8 cellular contexts compared by ENCODE assay signal in genomic region chr9:2158729-2159128, GRCh38.
A peak's percentile ranks its signal among the peaks of the same experiment; 100 is the strongest.
DNase-seq lines count a peak whose midpoint lies in the region; ATAC-seq, FAIRE-seq and TF ChIP-seq lines count a peak whose summit lies in the region.

No MANE protein-coding gene starts in this region.

- H3K4me3 Mint-ChIP-seq in GM23338 = peak overlapping the region; percentile 70
- peak overlapping the region; percentile 55 for H3K4me3 Mint-ChIP-seq in WTC11

- H3K27me3 ChIP-seq in GM23338 (ENCODE audit: insufficient read depth) = no peaks in the 10 kb centered on the region
- H3K27me3 ChIP-seq in right cardiac atrium (ENCODE audit: control insufficient read depth, insufficient read depth) = no peaks in the 10 kb centered on the region
- no peaks in the 10 kb centered on the region for H3K27me3 ChIP-seq in small intestine (ENCODE audit: control insufficient read depth in 2 of 2, insufficient read depth in 2 of 2, low read length in 2 of 2)

- peaks cover 6% of the 10 kb centered on the region; the same call in 1 of the 2 replicates for H3F3A ChIP-seq in GM23338 (replicated peaks; ENCODE audit: low read depth)

- H3K27ac ChIP-seq in GM23338 (ENCODE audit: low read depth) (peak overlapping the region; percentile 99), right cardiac atrium (ENCODE audit: low read length) (no peak overlapping the region), small intestine (ENCODE audit: low read depth in 1 of 2, low read length in 1 of 2) (peak overlapping the region in 1 of 2 donors; percentile 64)

- WGBS in right cardiac atrium = 9% methylated on average over 3 of the region's 3 CpGs
- 9 to 23% (median 17%) methylated on average over 3 of the region's 3 CpGs for WGBS in small intestine, 3 donors

- no peak for FAIRE-seq in small intestine (lab: Jason Lieb, UNC)

- H3K9me3 ChIP-seq in right cardiac atrium (ENCODE audit: control insufficient read depth, low read length) (no peaks in the 10 kb centered on the region), small intestine (ENCODE audit: control insufficient read depth, low read depth) (no peaks in the 10 kb centered on the region)

- POLR2A ChIA-PET in WTC11 (lab: Charles Lee) = no interaction called here

- H3K9me2 ChIP-seq in GM23338 (ENCODE audit: insufficient read depth) = 0 out of 2 replicates have a peak, but pooled peaks cover 7% of the 10 kb centered on the region

- no peaks in the 10 kb centered on the region for H4K20me1 ChIP-seq in GM23338 (replicated peaks; ENCODE audit: insufficient read depth)

- H3K4me2 ChIP-seq in GM23338 = peak overlapping the region; percentile 48

- H3K4me1 Mint-ChIP-seq in GM23338 (peaks cover 61% of the 10 kb centered on the region), WTC11 (peaks cover 64% of the 10 kb centered on the region)

- peaks cover 34% of the 10 kb centered on the region for H3K4me1 ChIP-seq in GM23338 (ENCODE audit: insufficient read depth)
- peaks cover 3% of the 10 kb centered on the region for H3K4me1 ChIP-seq in right cardiac atrium (ENCODE audit: control insufficient read depth, insufficient read depth, low read length)
- H3K4me1 ChIP-seq in small intestine (ENCODE audit: control insufficient read depth in 2 of 2, insufficient read depth in 1 of 2, low read depth in 1 of 2, low read length in 1 of 2) = peaks cover 2 to 12% of the 10 kb centered on the region in 2 donors

- H3K36me3 Mint-ChIP-seq in GM23338 (ENCODE audit: low read depth) = no peaks in the 10 kb centered on the region
- H3K36me3 Mint-ChIP-seq in WTC11 = no peaks in the 10 kb centered on the region

- intact Hi-C loops in right cardiac atrium (cut with DNase I) = no loop called here

- no peaks in the 10 kb centered on the region for H3K79me2 ChIP-seq in GM23338 (replicated peaks; ENCODE audit: insufficient read depth)

- H3K9me3 Mint-ChIP-seq in GM23338 = no peaks in the 10 kb centered on the region
- no peaks in the 10 kb centered on the region for H3K9me3 Mint-ChIP-seq in WTC11

- CTCF ChIA-PET in WTC11 (lab: Charles Lee) = interaction anchor here (1.0 to 1.5 kb wide), 5 partner anchors 11 to 701 kb away, joined by 3 to 6 read pairs (median 3); no protein-coding TSS in a partner anchor

- H2AFZ ChIP-seq in GM23338 = no peak overlapping the region

- peak; percentile 61 for ATAC-seq in GM23338
- peak; percentile 27 for ATAC-seq in WTC11
- no peak for ATAC-seq in right cardiac atrium

- TF ChIP-seq CTCF in GM23338 (conservative IDR thresholded peaks at IDR 0.05; ENCODE audit: low read depth in 2 of 2) (no peak), WTC11 (IDR thresholded peaks at IDR 0.05) (no peak)

- peak overlapping the region; percentile 27 for H3K4me3 ChIP-seq in GM23338
- H3K4me3 ChIP-seq in right cardiac atrium (ENCODE audit: low read length) = peak overlapping the region; percentile 97
- H3K4me3 ChIP-seq in small intestine (ENCODE audit: low read depth in 1 of 2, low read length in 2 of 2) = peak overlapping the region; percentile 19 to 53

- H3K27me3 Mint-ChIP-seq in GM23338 (ENCODE audit: insufficient read depth, low read depth, poor library complexity) (peaks cover 4% of the 10 kb centered on the region), WTC11 (ENCODE audit: low read depth) (no peaks in the 10 kb centered on the region)

- H3K27ac Mint-ChIP-seq in GM23338 (peak overlapping the region; percentile 98), WTC11 (peak overlapping the region; percentile 99)

- DNase-seq in GM23338 (ENCODE audit: low spot score) (peak; percentile 56), WTC11 (ENCODE audit: low spot score) (no peak), right cardiac atrium (no peak), small intestine (no peak), amygdala (lab: John Stamatoyannopoulos, UW) (no peak), D341Med (ENCODE audit: low spot score) (no peak), NCI-H1048 (lab: John Stamatoyannopoulos, UW) (no peak)
- no peak for DNase-seq in stimulated activated CD4-positive, alpha-beta T cell treated with anti-CD3 and anti-CD28 coated beads, Interleukin-4, amount 100 ng/mL, for 24 hours

- H3K36me3 ChIP-seq in GM23338 (ENCODE audit: insufficient read depth) (no peaks in the 10 kb centered on the region), small intestine (ENCODE audit: control insufficient read depth in 2 of 2, insufficient read depth in 2 of 2, low read length in 2 of 2) (peaks cover 0 to 3% of the 10 kb centered on the region in 2 donors)

TF ChIP-seq in GM23338, 12 proteins besides CTCF, POLR2A, EP300 and RAD21:
- TF ChIP-seq CREB1 (CRISPR knock-in tag; IDR thresholded peaks at IDR 0.05; ENCODE audit: low read depth) (no peak), NANOG (IDR thresholded peaks at IDR 0.05; ENCODE audit: borderline replicate concordance) (peak; percentile 87)

TF ChIP-seq in WTC11, 78 proteins besides CTCF, POLR2A, EP300 and RAD21:
- TF ChIP-seq ZNF396 (CRISPR knock-in tag; IDR thresholded peaks at IDR 0.05; ENCODE audit: borderline replicate concordance) (no peak), TEAD1 (CRISPR knock-in tag; IDR thresholded peaks at IDR 0.05) (0 out of 2 replicates have a peak, but pooled peaks have one; percentile 36), RORB (CRISPR knock-in tag; IDR thresholded peaks at IDR 0.05) (no peak)

Comparison
In these comparisons a context has a peak if more than half of its experiments do, and no peak if none do; other contexts are left out.
1. ATAC-seq: peak in GM23338 (single experiment) and WTC11 (single experiment); none in right cardiac atrium (0 of 2).
2. H3K4me3 ChIP-seq: peak in every context shown above with its lines; median percentile 97 in right cardiac atrium; 36 in small intestine; 27 in GM23338.